In the genomic region with DNA sequence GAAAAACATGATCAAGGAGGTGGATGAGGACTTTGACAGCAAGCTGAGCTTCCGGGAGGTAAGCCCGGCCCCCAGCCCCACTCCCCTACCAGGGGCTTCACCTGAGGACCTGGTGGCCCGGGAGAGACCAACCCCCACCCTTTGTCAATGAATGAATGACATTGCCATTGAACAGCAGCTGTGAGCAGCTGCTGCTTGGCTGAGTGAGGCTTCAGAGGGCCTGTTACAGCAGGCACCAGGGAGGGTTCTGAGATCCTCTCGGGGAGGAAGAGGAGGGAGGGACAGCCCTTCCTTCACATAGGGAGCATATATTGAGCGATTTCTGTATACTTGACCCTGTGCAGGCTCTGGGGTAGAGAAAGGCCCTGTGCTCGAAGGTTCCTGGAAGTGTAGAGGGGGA, we compare ENCODE assay signal across 14 cellular contexts. TPM values are rescaled to one million over a fixed set of nuclear protein-coding genes. Genes with fewer than 3 reads are reported as not detected.
DNase-seq lines count a peak whose midpoint lies in the region; ATAC-seq and TF ChIP-seq lines count a peak whose summit lies in the region.
"Had no signal": no experiment of that assay in that cellular context is flagged by ENCODE, and none has a peak within 500 bp of the region (broad histone marks: within the 10 kb centered on the region; RNA-seq: fewer than 3 reads in every experiment).

No MANE protein-coding gene starts in this region.

- H3K23ac ChIP-seq in IMR-90 (ENCODE audit: low read depth, low read length) = no peak overlapping the region

- no peak overlapping the region for H2AFZ ChIP-seq in IMR-90 (replicated peaks; ENCODE audit: low read length, poor library complexity)

- no peaks in the 10 kb centered on the region for H3K27me3 ChIP-seq in CD4-positive, CD25-positive, alpha-beta regulatory T cell (ENCODE audit: control insufficient read depth, insufficient read depth, low read length)
- no peaks in the 10 kb centered on the region for H3K27me3 ChIP-seq in IMR-90 (ENCODE audit: control insufficient read depth, insufficient read depth, low read length)
- H3K27me3 ChIP-seq: BLaER1 had no signal

- CTCF ChIA-PET in IMR-90 (lab: Yijun Ruan, JAX) = interaction anchor here (1.5 kb wide), 1 partner anchor 8 kb away, joined by 6 read pairs; no protein-coding TSS in a partner anchor

- no peaks in the 10 kb centered on the region for H3K9me3 Mint-ChIP-seq in CD4-positive, CD25-positive, alpha-beta regulatory T cell
- H3K9me3 Mint-ChIP-seq in brain (peaks cover 0 to 1% (median 0%) of the 10 kb centered on the region in 5 experiments), nephron (no peaks in the 10 kb centered on the region)

- H3K4me3 ChIP-seq in CD4-positive, CD25-positive, alpha-beta regulatory T cell (ENCODE audit: low read depth, low read length) = no peak overlapping the region
- H3K4me3 ChIP-seq in IMR-90 (ENCODE audit: insufficient read depth, low read depth, low read length) = no peak overlapping the region
- H3K4me3 ChIP-seq: BLaER1, lung had no signal

- H3K4me1 Mint-ChIP-seq in CD4-positive, CD25-positive, alpha-beta regulatory T cell = peaks cover 0 to 8% (median 8%) of the 10 kb centered on the region in 4 donors
- H3K4me1 Mint-ChIP-seq in brain (peaks cover 22% of the 10 kb centered on the region), nephron (peaks cover 47% of the 10 kb centered on the region)

- TF ChIP-seq CTCF in IMR-90 (conservative IDR thresholded peaks at IDR 0.05; ENCODE audit: low read depth, low read length) = no peak
- no peak for TF ChIP-seq CTCF in brain (conservative IDR thresholded peaks at IDR 0.05)
- TF ChIP-seq CTCF in nephron (IDR thresholded peaks at IDR 0.05; ENCODE audit: unreplicated experiment in 3 of 3) = no peak

- H2BK120ac ChIP-seq in IMR-90 (ENCODE audit: low read depth, low read length) = no peak overlapping the region

- H3K4me2 ChIP-seq in IMR-90 (ENCODE audit: low read depth, low read length) = no peak overlapping the region
- H3K4me2 ChIP-seq: BLaER1 had no signal

- no peak for ATAC-seq in CD4-positive, CD25-positive, alpha-beta regulatory T cell (ENCODE audit: low read depth in 2 of 2)
- ATAC-seq in IMR-90 (ENCODE audit: low read depth) (no peak), left lobe of liver (no peak), HG03342 (IDR thresholded peaks at IDR 0.05; ENCODE audit: unreplicated experiment) (no peak), GM21786 (IDR thresholded peaks at IDR 0.05; ENCODE audit: unreplicated experiment) (no peak)

- H3K56ac ChIP-seq in IMR-90 (ENCODE audit: extremely low read depth, insufficient read depth, low read length) = no peak overlapping the region

- no CpG with 5 or more reads among the region's 6 CpGs for WGBS in IMR-90 (ENCODE audit: extremely low coverage in 2 of 2, insufficient read length in 1 of 2), 2 experiments

- no peak overlapping the region for H3K18ac ChIP-seq in IMR-90 (ENCODE audit: low read depth, low read length)

- H3K4me1 ChIP-seq in CD4-positive, CD25-positive, alpha-beta regulatory T cell (ENCODE audit: control insufficient read depth, insufficient read depth, low read length, poor library complexity, severe bottlenecking) = no peaks in the 10 kb centered on the region
- H3K4me1 ChIP-seq in IMR-90 (ENCODE audit: control insufficient read depth, insufficient read depth, low read length) = peaks cover 16% of the 10 kb centered on the region

- peak overlapping the region; percentile 66 for H2AK9ac ChIP-seq in IMR-90 (replicated peaks; ENCODE audit: low read depth, low read length, poor library complexity)

- peaks cover 18% of the 10 kb centered on the region for H4K20me1 ChIP-seq in IMR-90 (ENCODE audit: insufficient read depth, low read length)

- POLR2A ChIA-PET in IMR-90 (lab: Charles Lee; ENCODE audit: unreplicated experiment) = no interaction called here

- no peak overlapping the region for H2BK5ac ChIP-seq in IMR-90 (ENCODE audit: low read depth, low read length, poor library complexity, severe bottlenecking)

- peaks cover 15% of the 10 kb centered on the region for H3K36me3 Mint-ChIP-seq in CD4-positive, CD25-positive, alpha-beta regulatory T cell
- H3K36me3 Mint-ChIP-seq in brain (peaks cover 18% of the 10 kb centered on the region), nephron (ENCODE audit: low read depth) (peaks cover 2% of the 10 kb centered on the region)

- no peak overlapping the region for H2BK20ac ChIP-seq in IMR-90 (ENCODE audit: low read depth, low read length)

- peaks cover 12% of the 10 kb centered on the region for H3K9me1 ChIP-seq in IMR-90 (ENCODE audit: insufficient read depth, low read length)

- dilution Hi-C loops in IMR-90 (cut with HindIII; ENCODE audit: low sequenced_read_pairs, unreplicated experiment) = no loop called here

- DNase-seq in CD4-positive, CD25-positive, alpha-beta regulatory T cell = no peak
- DNase-seq in IMR-90 (no peak), left lobe of liver (ENCODE audit: low spot score) (no peak), mucosa of gallbladder (ENCODE audit: low spot score) (no peak)
- DNase-seq: amniotic stem cell, dermis blood vessel endothelial cell, NCI-H1694 treated with DMSO at 0.1 percent for 48 hours, NCI-H524 had no signal

- H3K79me1 ChIP-seq in IMR-90 (ENCODE audit: low read depth in 1 of 2, low read length in 2 of 2) = peaks cover 8 to 49% of the 10 kb centered on the region in 2 experiments; a peak in 3 of 4 replicates

- H2BK15ac ChIP-seq in IMR-90 (ENCODE audit: low read depth, low read length) = no peak overlapping the region

- H3K14ac ChIP-seq in IMR-90 (replicated peaks; ENCODE audit: low read depth, low read length) = no peak overlapping the region

- intact Hi-C loops in IMR-90 (cut with micrococcal nuclease) = no loop called here

- peak overlapping the region; percentile 64; the same call in 1 of the 2 replicates for H2AK5ac ChIP-seq in IMR-90 (ENCODE audit: low read depth, low read length)

- peak overlapping the region; percentile 75 to 97 (median 84) for H3K27ac Mint-ChIP-seq in CD4-positive, CD25-positive, alpha-beta regulatory T cell
- H3K27ac Mint-ChIP-seq in brain (peak overlapping the region; percentile 27 to 93 (median 52)), nephron (peak overlapping the region; percentile 12 to 72 (median 62))

- peak overlapping the region; percentile 1 for H3K27ac ChIP-seq in CD4-positive, CD25-positive, alpha-beta regulatory T cell (ENCODE audit: insufficient read depth, low read length, poor library complexity, severe bottlenecking)
- no peak overlapping the region for H3K27ac ChIP-seq in IMR-90 (ENCODE audit: insufficient read depth, low read length)
- H3K27ac ChIP-seq: BLaER1 had no signal

- peaks cover 11% of the 10 kb centered on the region for H3K36me3 ChIP-seq in CD4-positive, CD25-positive, alpha-beta regulatory T cell (ENCODE audit: control insufficient read depth, insufficient read depth, low read length)
- H3K36me3 ChIP-seq in IMR-90 (ENCODE audit: control insufficient read depth, insufficient read depth, low read length) = peaks cover 11% of the 10 kb centered on the region

- no peak overlapping the region for H3K4me3 Mint-ChIP-seq in CD4-positive, CD25-positive, alpha-beta regulatory T cell
- H3K4me3 Mint-ChIP-seq in brain (no peak overlapping the region), nephron (peak overlapping the region in 1 of 3 experiments; percentile 40)

- H3K4ac ChIP-seq in IMR-90 (ENCODE audit: low read depth, low read length) = peak overlapping the region; percentile 15; the same call in 1 of the 2 replicates

- BruUV-seq in IMR-90 (replicated peaks; lab: Mats Ljungman, UMichigan) = no TSS peak

- no peak overlapping the region; a peak in 1 of 4 replicates for H4K8ac ChIP-seq in IMR-90 (ENCODE audit: low read depth in 2 of 2, low read length in 2 of 2)

- no peak overlapping the region for H3K9ac ChIP-seq in IMR-90 (ENCODE audit: low read depth, low read length)
- H3K9ac ChIP-seq: BLaER1 had no signal

- no peak overlapping the region for H4K5ac ChIP-seq in IMR-90 (ENCODE audit: low read depth, low read length)

- no peak overlapping the region for H4K91ac ChIP-seq in IMR-90 (ENCODE audit: insufficient read depth, low read depth, low read length)

- TF ChIP-seq RAD21 in IMR-90 (IDR thresholded peaks at IDR 0.05; ENCODE audit: low read length) = no peak

- in situ Hi-C loops in IMR-90 (cut with MboI; ENCODE audit: low sequenced_read_pairs) = loop anchor here (5.0 to 10.0 kb wide), 2 partner anchors 99 to 271 kb away; a partner anchor contains a TSS

- H3K9me3 ChIP-seq in CD4-positive, CD25-positive, alpha-beta regulatory T cell (ENCODE audit: control insufficient read depth in 2 of 2, low read length in 2 of 2) = no peaks in the 10 kb centered on the region
- no peaks in the 10 kb centered on the region for H3K9me3 ChIP-seq in IMR-90 (ENCODE audit: control insufficient read depth, insufficient read depth, low read length)
- H3K9me3 ChIP-seq: BLaER1 had no signal

- no peaks in the 10 kb centered on the region for H3K27me3 Mint-ChIP-seq in CD4-positive, CD25-positive, alpha-beta regulatory T cell
- no peaks in the 10 kb centered on the region for H3K27me3 Mint-ChIP-seq in brain
- peaks cover 5% of the 10 kb centered on the region for H3K27me3 Mint-ChIP-seq in nephron (ENCODE audit: low read depth)

- TF ChIP-seq POLR2A in IMR-90 (IDR thresholded peaks at IDR 0.05; ENCODE audit: low read depth, low read length) = no peak

RNA-seq across cellular contexts. Expression of a gene that starts 12.3 kb away (rescaled TPM):
- total RNA-seq in CD4-positive, CD25-positive, alpha-beta regulatory T cell = 1.4 TPM
- polyA plus RNA-seq in CD4-positive, CD25-positive, alpha-beta regulatory T cell = not detected
- not detected in 2 replicates for total RNA-seq in IMR-90 (2012; rRNA removed)
- not detected in 2 replicates for polyA plus RNA-seq in IMR-90 (2012; rRNA removed)
- polyA plus RNA-seq in IMR-90 (2012; cell fraction: cytosol; rRNA removed) = not detected in 2 replicates
- polyA plus RNA-seq in IMR-90 (2012; cell fraction: nucleus; rRNA removed; ENCODE audit: low replicate concordance) = 0.86 and 1.7 TPM in 2 replicates
- not detected for polyA plus RNA-seq in brain (ENCODE audit: insufficient read depth, low read depth, low replicate concordance)
- total RNA-seq in left lobe of liver = 2.7 TPM
- total RNA-seq in mucosa of gallbladder = 5.3 TPM
- total RNA-seq: dermis blood vessel endothelial cell had no signal

RNA-seq across cellular contexts. Expression of a gene that starts 16.3 kb away (rescaled TPM):
- 93.6 TPM for total RNA-seq in CD4-positive, CD25-positive, alpha-beta regulatory T cell
- polyA plus RNA-seq in CD4-positive, CD25-positive, alpha-beta regulatory T cell = 10 to 100 TPM; 45.3 to 77.4 (median 61.3) TPM
- total RNA-seq in IMR-90 (2012; rRNA removed) (22.6 and 23.1 TPM in 2 replicates), left lobe of liver (11.4 TPM), mucosa of gallbladder (108 TPM)
- polyA plus RNA-seq in IMR-90 (2012; rRNA removed) (58.9 and 72.7 TPM in 2 replicates), brain (ENCODE audit: insufficient read depth, low read depth, low replicate concordance) (109 TPM)
- 59.0 and 96.1 TPM in 2 replicates for polyA plus RNA-seq in IMR-90 (2012; cell fraction: cytosol; rRNA removed)
- polyA plus RNA-seq in IMR-90 (2012; cell fraction: nucleus; rRNA removed; ENCODE audit: low replicate concordance) = 77.3 and 108 TPM in 2 replicates

RNA-seq across cellular contexts. Expression of a gene that starts 30.6 kb away (rescaled TPM):
- total RNA-seq in CD4-positive, CD25-positive, alpha-beta regulatory T cell = not detected
- polyA plus RNA-seq in CD4-positive, CD25-positive, alpha-beta regulatory T cell = not detected
- not detected in 2 replicates for total RNA-seq in IMR-90 (2012; rRNA removed)
- not detected in 2 replicates for polyA plus RNA-seq in IMR-90 (2012; rRNA removed)
- polyA plus RNA-seq in IMR-90 (2012; cell fraction: cytosol; rRNA removed) = not detected in 2 replicates
- polyA plus RNA-seq in IMR-90 (2012; cell fraction: nucleus; rRNA removed; ENCODE audit: low replicate concordance) = not detected in 2 replicates
- polyA plus RNA-seq in brain (ENCODE audit: insufficient read depth, low read depth, low replicate concordance) = not detected
- total RNA-seq in left lobe of liver = 0.91 TPM
- total RNA-seq in mucosa of gallbladder = 1.8 TPM
- total RNA-seq: dermis blood vessel endothelial cell had no signal

RNA-seq across cellular contexts. Expression of a gene that starts 49.9 kb away (rescaled TPM):
- not detected for total RNA-seq in CD4-positive, CD25-positive, alpha-beta regulatory T cell
- not detected for polyA plus RNA-seq in CD4-positive, CD25-positive, alpha-beta regulatory T cell
- not detected in 2 replicates for total RNA-seq in IMR-90 (2012; rRNA removed)
- polyA plus RNA-seq in IMR-90 (2012; rRNA removed) = not detected in 2 replicates
- polyA plus RNA-seq in IMR-90 (2012; cell fraction: cytosol; rRNA removed) = 0.05 TPM in 1 of 2 replicates, not detected in the other
- polyA plus RNA-seq in IMR-90 (2012; cell fraction: nucleus; rRNA removed; ENCODE audit: low replicate concordance) = not detected in 2 replicates
- polyA plus RNA-seq in brain (ENCODE audit: insufficient read depth, low read depth, low replicate concordance) = not detected
- total RNA-seq in left lobe of liver = 0.83 TPM
- 0.35 TPM for total RNA-seq in mucosa of gallbladder
- total RNA-seq: dermis blood vessel endothelial cell had no signal
- polyA plus RNA-seq: lung had no signal
